9 cellular contexts compared by ENCODE assay signal in the genomic region with DNA sequence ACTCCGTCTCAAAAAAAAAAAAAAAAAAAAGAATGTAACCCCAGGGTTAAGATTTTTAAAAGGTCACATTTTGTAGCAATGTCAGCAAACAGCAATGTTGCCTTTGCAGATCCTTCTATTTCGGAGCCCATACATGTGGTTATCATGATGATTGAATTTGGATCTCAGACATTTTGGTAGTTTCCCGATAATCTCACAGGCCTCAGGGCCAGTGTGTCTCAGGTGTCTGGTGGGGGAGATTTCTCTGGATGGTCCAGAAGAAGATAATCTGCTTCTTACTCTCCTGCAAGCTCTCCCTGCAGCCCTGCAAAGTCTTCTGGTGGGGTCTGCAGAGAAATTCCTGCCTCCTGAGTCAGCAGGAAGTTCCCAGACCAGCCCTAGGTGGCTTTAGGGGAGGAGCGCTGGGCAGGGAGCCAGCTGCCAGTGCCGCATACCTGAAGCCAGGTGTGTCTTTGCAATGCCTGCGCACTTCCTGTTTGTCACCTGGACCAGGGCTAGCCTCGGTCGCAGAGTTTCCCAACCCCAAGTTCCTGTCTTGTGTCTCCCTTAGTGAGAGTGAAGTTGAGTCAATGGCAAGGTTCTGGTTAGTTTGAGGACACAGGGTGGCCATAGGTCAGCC. TPM values are rescaled to one million over a fixed set of nuclear protein-coding genes. Genes with fewer than 3 reads are reported as not detected.
DNase-seq lines count a peak whose midpoint lies in the region; ATAC-seq and TF ChIP-seq lines count a peak whose summit lies in the region.
"Had no signal": no experiment of that assay in that cellular context is flagged by ENCODE, and none has a peak within 500 bp of the region (broad histone marks: within the 10 kb centered on the region; RNA-seq: fewer than 3 reads in every experiment).

No MANE protein-coding gene starts in this region.

- H3K4me1 Mint-ChIP-seq in HFFc6 (ENCODE audit: low read depth): peaks cover 12% of the 10 kb centered on the region

- peaks cover 2% of the 10 kb centered on the region; the same call in 1 of the 2 replicates for H3K27me3 Mint-ChIP-seq in HFFc6 (ENCODE audit: insufficient read depth)

- peak overlapping the region; percentile 92 for H3K27ac ChIP-seq in HUES48 (ENCODE audit: low read depth, low read length)
- no peak overlapping the region for H3K27ac ChIP-seq in right lobe of liver
- no peak overlapping the region for H3K27ac ChIP-seq in gastroesophageal sphincter

- 29% methylated on average over 6 of the region's 8 CpGs for WGBS in right lobe of liver (ENCODE audit: insufficient coverage, low coverage, low lambda C conversion rate, missing lambda C conversion rate)
- 0 to 58% methylated on average over 1 to 4 of the region's 8 CpGs for WGBS in gastroesophageal sphincter (ENCODE audit: low coverage in 1 of 2), 2 donors

- H3K4me3 Mint-ChIP-seq in HFFc6: no peak overlapping the region

- H3K36me3 ChIP-seq in HUES48 (ENCODE audit: control insufficient read depth, insufficient read depth, low read length) (0 out of 2 replicates have a peak, but pooled peaks cover 4% of the 10 kb centered on the region), right lobe of liver (no peaks in the 10 kb centered on the region), gastroesophageal sphincter (no peaks in the 10 kb centered on the region)

- DNase-seq in AG09309 (ENCODE audit: low read depth) (no peak), right lobe of liver (peak; percentile 40 to 69 (median 59)), HFFc6 (no peak), NK-92 (lab: John Stamatoyannopoulos, UW; ENCODE audit: unreplicated experiment) (no peak), HEK293T (ENCODE audit: extremely low spot score) (no peak)
- no peak for DNase-seq in activated naive CD4-positive, alpha-beta T cell treated with anti-CD3 and anti-CD28 coated beads, Interleukin-2, amount 50 U/mL, for 72 hours (ENCODE audit: low spot score in 2 of 2)

- TF ChIP-seq POLR2A in right lobe of liver (IDR thresholded peaks at IDR 0.05) (no peak), gastroesophageal sphincter (IDR thresholded peaks at IDR 0.05) (no peak)

- no peak overlapping the region for H3K4me3 ChIP-seq in AG09309 (ENCODE audit: control insufficient read depth, low read depth, low read length)
- H3K4me3 ChIP-seq in HUES48 (ENCODE audit: low read depth, low read length): peak overlapping the region; percentile 85
- no peak overlapping the region for H3K4me3 ChIP-seq in right lobe of liver
- no peak overlapping the region for H3K4me3 ChIP-seq in gastroesophageal sphincter

- ATAC-seq in activated naive CD4-positive, alpha-beta T cell treated with anti-CD3 and anti-CD28 coated beads, Interleukin-2, amount 50 U/mL, for 72 hours: no peak
- ATAC-seq in right lobe of liver (peak in 2 of 4 donors; percentile 7 to 8), gastroesophageal sphincter (no peak)

- peaks cover 8 to 16% of the 10 kb centered on the region in 2 donors for H3K36me3 Mint-ChIP-seq in activated naive CD4-positive, alpha-beta T cell treated with anti-CD3 and anti-CD28 coated beads, Interleukin-2, amount 50 U/mL, for 72 hours
- H3K36me3 Mint-ChIP-seq in HFFc6 (ENCODE audit: low read depth): no peaks in the 10 kb centered on the region

- intact Hi-C loops in right lobe of liver (cut with DNase I): no loop called here

- H3K9ac ChIP-seq in HUES48 (ENCODE audit: low read depth, low read length): peak overlapping the region; percentile 73

- TF ChIP-seq CTCF in AG09309 (IDR thresholded peaks at IDR 0.05; ENCODE audit: control insufficient read depth, insufficient read depth, low read depth, low read length, missing control alignments) (peak; percentile 3), right lobe of liver (IDR thresholded peaks at IDR 0.05) (no peak), gastroesophageal sphincter (IDR thresholded peaks at IDR 0.05) (no peak), HFFc6 (IDR thresholded peaks at IDR 0.05) (no peak)

- H3K27me3 ChIP-seq in HUES48 (ENCODE audit: control insufficient read depth, insufficient read depth, low read length): no peaks in the 10 kb centered on the region
- H3K27me3 ChIP-seq in right lobe of liver: no peaks in the 10 kb centered on the region
- H3K27me3 ChIP-seq in gastroesophageal sphincter: peaks cover 86% of the 10 kb centered on the region

- H3K9me3 Mint-ChIP-seq in activated naive CD4-positive, alpha-beta T cell treated with anti-CD3 and anti-CD28 coated beads, Interleukin-2, amount 50 U/mL, for 72 hours: no peaks in the 10 kb centered on the region
- H3K9me3 Mint-ChIP-seq in HFFc6: no peaks in the 10 kb centered on the region

- H3K9me3 ChIP-seq in HUES48 (ENCODE audit: control insufficient read depth, insufficient read depth, low read length) (no peaks in the 10 kb centered on the region), right lobe of liver (no peaks in the 10 kb centered on the region), gastroesophageal sphincter (peaks cover 0 to 4% (median 0%) of the 10 kb centered on the region in 3 donors)

- POLR2A ChIA-PET in HEK293T (lab: Yijun Ruan, JAX): no interaction called here

- peaks cover 11% of the 10 kb centered on the region for H3K4me1 ChIP-seq in HUES48 (ENCODE audit: control insufficient read depth, insufficient read depth, low read length)
- peaks cover 0 to 29% (median 5%) of the 10 kb centered on the region in 4 donors for H3K4me1 ChIP-seq in right lobe of liver
- H3K4me1 ChIP-seq in gastroesophageal sphincter: peaks cover 0 to 14% (median 8%) of the 10 kb centered on the region in 3 donors

- CTCF ChIA-PET in HEK293T (lab: Yijun Ruan, JAX): no interaction called here

- TF ChIP-seq EP300 in gastroesophageal sphincter (IDR thresholded peaks at IDR 0.05): no peak

- peak overlapping the region; percentile 50 to 82 for H3K27ac Mint-ChIP-seq in activated naive CD4-positive, alpha-beta T cell treated with anti-CD3 and anti-CD28 coated beads, Interleukin-2, amount 50 U/mL, for 72 hours
- no peak overlapping the region for H3K27ac Mint-ChIP-seq in HFFc6

TF ChIP-seq in HEK293T, 16 proteins besides CTCF, POLR2A, EP300 and RAD21:
- no peak for TF ChIP-seq FOXK2 (IDR thresholded peaks at IDR 0.05)
- no peak for TF ChIP-seq BHLHE40 (IDR thresholded peaks at IDR 0.05; ENCODE audit: borderline replicate concordance)
- no peak for TF ChIP-seq ZNF384 (IDR thresholded peaks at IDR 0.05)
- no peak for TF ChIP-seq SP1 (IDR thresholded peaks at IDR 0.05)
- TF ChIP-seq TARDBP (IDR thresholded peaks at IDR 0.05): no peak

RNA-seq across cellular contexts. Expression of a gene that starts 1.4 kb away (rescaled TPM):
- 10 to 100 TPM; 16.4 to 33.0 TPM for total RNA-seq in activated naive CD4-positive, alpha-beta T cell treated with anti-CD3 and anti-CD28 coated beads, Interleukin-2, amount 50 U/mL, for 72 hours
- total RNA-seq in right lobe of liver: 1 to 10 TPM in 4 of 6 experiments, under 1 TPM in 2; 0.72 to 2.3 (median 1.3) TPM
- total RNA-seq in gastroesophageal sphincter: 1 to 10 TPM in 2 of 4 donors, under 1 TPM in 1, not detected in 1; 0.78 to 5.8 (median 1.7) TPM
- total RNA-seq in HFFc6 (2021; fragmentation: NEBNext Ultra II Directional; extraction: Animal tissue kit (Norgen Biotek cat#: 25700)): not detected
- total RNA-seq: skeletal muscle tissue had no signal

RNA-seq across cellular contexts. Expression of a gene that starts 6.7 kb away (rescaled TPM):
- 100 to 1,000 TPM in 1 of 2 donors, 10 to 100 TPM in 1; 81.5 to 121 TPM for total RNA-seq in activated naive CD4-positive, alpha-beta T cell treated with anti-CD3 and anti-CD28 coated beads, Interleukin-2, amount 50 U/mL, for 72 hours
- total RNA-seq in right lobe of liver (1 to 10 TPM; 1.1 to 7.9 (median 3.1) TPM), gastroesophageal sphincter (1 to 10 TPM; 2.3 to 7.8 (median 5.7) TPM)
- total RNA-seq in HFFc6 (2021; fragmentation: NEBNext Ultra II Directional; extraction: Animal tissue kit (Norgen Biotek cat#: 25700)): not detected

RNA-seq across cellular contexts. Expression of a gene that starts 26.4 kb away (rescaled TPM):
- total RNA-seq in activated naive CD4-positive, alpha-beta T cell treated with anti-CD3 and anti-CD28 coated beads, Interleukin-2, amount 50 U/mL, for 72 hours: 100 to 1,000 TPM in 1 of 2 donors, 10 to 100 TPM in 1; 47.1 to 109 TPM
- total RNA-seq in right lobe of liver (10 to 100 TPM in 2 of 6 experiments, 1 to 10 TPM in 4; 7.5 to 14.9 (median 9.3) TPM), gastroesophageal sphincter (100 to 1,000 TPM in 3 of 4 donors, 10 to 100 TPM in 1; 94.1 to 129 (median 104) TPM)
- 10 to 100 TPM; 46.1 to 53.3 (median 48.8) TPM for total RNA-seq in HFFc6 (2021; fragmentation: NEBNext Ultra II Directional; extraction: Animal tissue kit (Norgen Biotek cat#: 25700))

RNA-seq across cellular contexts. Expression of a gene that starts 28.5 kb away (rescaled TPM):
- total RNA-seq in activated naive CD4-positive, alpha-beta T cell treated with anti-CD3 and anti-CD28 coated beads, Interleukin-2, amount 50 U/mL, for 72 hours: 10 to 100 TPM; 45.4 to 91.8 TPM
- 10 to 100 TPM; 22.3 to 53.0 (median 41.3) TPM for total RNA-seq in right lobe of liver
- total RNA-seq in gastroesophageal sphincter: 10 to 100 TPM; 44.0 to 68.8 (median 60.1) TPM
- total RNA-seq in HFFc6 (2021; fragmentation: NEBNext Ultra II Directional; extraction: Animal tissue kit (Norgen Biotek cat#: 25700)): 10 to 100 TPM; 52.2 to 60.5 (median 56.4) TPM

RNA-seq across cellular contexts. Expression of a gene that starts 45.4 kb away (rescaled TPM):
- total RNA-seq in activated naive CD4-positive, alpha-beta T cell treated with anti-CD3 and anti-CD28 coated beads, Interleukin-2, amount 50 U/mL, for 72 hours: under 1 TPM; 0.54 to 0.84 TPM
- total RNA-seq in right lobe of liver: over 10,000 TPM; 10,569 to 17,502 (median 15,749) TPM
- total RNA-seq in gastroesophageal sphincter: 100 to 1,000 TPM; 246 to 757 (median 594) TPM
- total RNA-seq in HFFc6 (2021; fragmentation: NEBNext Ultra II Directional; extraction: Animal tissue kit (Norgen Biotek cat#: 25700)): 1 to 10 TPM in 4 of 6 experiments, under 1 TPM in 2; 0.82 to 1.5 (median 1.2) TPM

Comparison
In these comparisons a context has a peak if more than half of its experiments do, and no peak if none do; other contexts are left out.
1. DNase-seq: peak in right lobe of liver (3 of 3); none in AG09309 (single experiment), activated naive CD4-positive, alpha-beta T cell treated with anti-CD3 and anti-CD28 coated beads, Interleukin-2, amount 50 U/mL, for 72 hours (0 of 2), HFFc6 (single experiment), NK-92 (single experiment) and HEK293T (single experiment).
2. RNA of a gene that starts 6.7 kb away (total RNA-seq): 81.5 to 121 TPM in activated naive CD4-positive, alpha-beta T cell treated with anti-CD3 and anti-CD28 coated beads, Interleukin-2, amount 50 U/mL, for 72 hours; 2.3 to 7.8 TPM in gastroesophageal sphincter, 1.1 to 7.9 TPM in right lobe of liver and not detected in HFFc6; every median in the first group is over 4 times any median in the second.